Comparison of ENCODE assay signal across 16 cellular contexts in genomic region chr16:4970010-4970409, GRCh38. TPM values are rescaled to one million over a fixed set of nuclear protein-coding genes. Genes with fewer than 3 reads are reported as not detected.
A peak's percentile ranks its signal among the peaks of the same experiment; 100 is the strongest.
DNase-seq lines count a peak whose midpoint lies in the region; ATAC-seq and TF ChIP-seq lines count a peak whose summit lies in the region.
"Had no signal": no experiment of that assay in that cellular context is flagged by ENCODE, and none has a peak within 500 bp of the region (broad histone marks: within the 10 kb centered on the region; RNA-seq: fewer than 3 reads in every experiment).

No MANE protein-coding gene starts in this region.

- H3K9me3 ChIP-seq in IMR-90 (ENCODE audit: control insufficient read depth, insufficient read depth, low read length) (no peaks in the 10 kb centered on the region), PC-9 (ENCODE audit: insufficient read depth, low read depth) (no peaks in the 10 kb centered on the region)
- no peaks in the 10 kb centered on the region for H3K9me3 ChIP-seq in CD4-positive, alpha-beta memory T cell (ENCODE audit: control insufficient read depth in 1 of 2, low read length in 2 of 2)
- H3K9me3 ChIP-seq: SJSA1 had no signal

- intact Hi-C loops in IMR-90 (cut with micrococcal nuclease) (no loop called here), dorsolateral prefrontal cortex (cut with DNase I) (no loop called here), PC-9 (cut with micrococcal nuclease; ENCODE audit: unreplicated experiment) (no loop called here)
- intact Hi-C loops in CD4-positive, alpha-beta memory T cell (cut with micrococcal nuclease): no loop called here

- no peak overlapping the region for H2BK15ac ChIP-seq in IMR-90 (ENCODE audit: low read depth, low read length)

- no peak overlapping the region for H2BK120ac ChIP-seq in IMR-90 (ENCODE audit: low read depth, low read length)

- no peak for TF ChIP-seq RAD21 in IMR-90 (IDR thresholded peaks at IDR 0.05; ENCODE audit: low read length)

- H3K79me1 ChIP-seq in IMR-90 (ENCODE audit: low read depth in 1 of 2, low read length in 2 of 2): no peaks in the 10 kb centered on the region

- no peak overlapping the region for H2BK20ac ChIP-seq in IMR-90 (ENCODE audit: low read depth, low read length)

- H3K27ac Mint-ChIP-seq in neural crest cell (ENCODE audit: unreplicated experiment): peak overlapping the region; percentile 13
- H3K27ac Mint-ChIP-seq in CD4-positive, alpha-beta memory T cell: no peak overlapping the region
- H3K27ac Mint-ChIP-seq: CD4-positive, CD25-positive, alpha-beta regulatory T cell; IgD-negative memory B cell had no signal

- H3K9ac ChIP-seq in IMR-90 (ENCODE audit: low read depth, low read length): no peak overlapping the region

- CTCF ChIA-PET in IMR-90 (lab: Yijun Ruan, JAX) (no interaction called here), PC-9 (lab: Charles Lee) (no interaction called here)
- CTCF ChIA-PET in CD4-positive, alpha-beta memory T cell (lab: Charles Lee; ENCODE audit: partially characterized antibody): no interaction called here

- H3K79me2 ChIP-seq in PC-9 (ENCODE audit: low read depth): no peaks in the 10 kb centered on the region

- peak overlapping the region; percentile 36 for H3K4me3 Mint-ChIP-seq in neural crest cell
- H3K4me3 Mint-ChIP-seq in CD4-positive, alpha-beta memory T cell: no peak overlapping the region
- H3K4me3 Mint-ChIP-seq: CD4-positive, CD25-positive, alpha-beta regulatory T cell; IgD-negative memory B cell had no signal

- H3K4ac ChIP-seq in IMR-90 (ENCODE audit: low read depth, low read length): no peak overlapping the region

- no peak overlapping the region for H3K23ac ChIP-seq in IMR-90 (ENCODE audit: low read depth, low read length)

- in situ Hi-C loops in IMR-90 (cut with MboI; ENCODE audit: low sequenced_read_pairs): loop anchor here (25.0 kb wide), 1 partner anchor 458 kb away; no protein-coding TSS in a partner anchor

- no peaks in the 10 kb centered on the region for H3K9me1 ChIP-seq in IMR-90 (ENCODE audit: insufficient read depth, low read length)

- no peak overlapping the region for H3K18ac ChIP-seq in IMR-90 (ENCODE audit: low read depth, low read length)

- H3K4me1 Mint-ChIP-seq in neural crest cell: peaks cover 48% of the 10 kb centered on the region
- H3K4me1 Mint-ChIP-seq in CD4-positive, alpha-beta memory T cell: no peaks in the 10 kb centered on the region
- H3K4me1 Mint-ChIP-seq: CD4-positive, CD25-positive, alpha-beta regulatory T cell; IgD-negative memory B cell had no signal

- no peak overlapping the region for H2AK5ac ChIP-seq in IMR-90 (ENCODE audit: low read depth, low read length)

- no peak overlapping the region for H4K8ac ChIP-seq in IMR-90 (ENCODE audit: low read depth in 2 of 2, low read length in 2 of 2)

- DNase-seq in IMR-90 (no peak), dorsolateral prefrontal cortex (peak in 1 of 10 donors; percentile 26), neural crest cell (ENCODE audit: low read depth, low spot score) (no peak), PC-9 (no peak)
- DNase-seq in CD4-positive, alpha-beta memory T cell: no peak
- DNase-seq: ACHN; Calu3; CD4-positive, CD25-positive, alpha-beta regulatory T cell; DMS79; NCI-H1417 treated with DMSO at 0.1 percent for 48 hours; NCI-H2029; NCI-H524 treated with DMSO at 0.1 percent for 48 hours had no signal

- dilution Hi-C loops in IMR-90 (cut with HindIII; ENCODE audit: low sequenced_read_pairs, unreplicated experiment): no loop called here

- H3K27ac ChIP-seq in IMR-90 (ENCODE audit: insufficient read depth, low read length) (no peak overlapping the region), dorsolateral prefrontal cortex (peak overlapping the region; percentile 9 to 98 (median 85)), temporal lobe (ENCODE audit: low read depth, low read length) (peak overlapping the region; percentile 84), PC-9 (no peak overlapping the region)
- no peak overlapping the region for H3K27ac ChIP-seq in CD4-positive, alpha-beta memory T cell (ENCODE audit: low read depth, low read length)
- H3K27ac ChIP-seq: SJSA1 had no signal

- H4K91ac ChIP-seq in IMR-90 (ENCODE audit: insufficient read depth, low read depth, low read length): no peak overlapping the region

- H2BK5ac ChIP-seq in IMR-90 (ENCODE audit: low read depth, low read length, poor library complexity, severe bottlenecking): no peak overlapping the region

- H3K14ac ChIP-seq in IMR-90 (replicated peaks; ENCODE audit: low read depth, low read length): no peak overlapping the region

- no peak for TF ChIP-seq CTCF in IMR-90 (conservative IDR thresholded peaks at IDR 0.05; ENCODE audit: low read depth, low read length)
- no peak for TF ChIP-seq CTCF in dorsolateral prefrontal cortex (IDR thresholded peaks at IDR 0.05 in 54 of 56, conservative IDR thresholded peaks at IDR 0.05 in 2 of 56; ENCODE audit: low read depth in 1 of 56, partially characterized antibody in 56 of 56)
- no peak for TF ChIP-seq CTCF in neural crest cell (conservative IDR thresholded peaks at IDR 0.05)
- no peak for TF ChIP-seq CTCF in PC-9 (conservative IDR thresholded peaks at IDR 0.05)

- ATAC-seq in IMR-90 (ENCODE audit: low read depth): no peak
- no peak for ATAC-seq in GM18502 (IDR thresholded peaks at IDR 0.05; ENCODE audit: poor library complexity, unreplicated experiment)

- H3K36me3 ChIP-seq in IMR-90 (ENCODE audit: control insufficient read depth, insufficient read depth, low read length): no peaks in the 10 kb centered on the region
- H3K36me3 ChIP-seq in PC-9 (ENCODE audit: low read depth): no peaks in the 10 kb centered on the region
- H3K36me3 ChIP-seq in CD4-positive, alpha-beta memory T cell (ENCODE audit: insufficient read depth, low read length): no peaks in the 10 kb centered on the region
- H3K36me3 ChIP-seq: SJSA1 had no signal

- H3K4me3 ChIP-seq in IMR-90 (ENCODE audit: insufficient read depth, low read depth, low read length) (no peak overlapping the region), dorsolateral prefrontal cortex (peak overlapping the region in 2 of 59 donors; percentile 16 to 18), PC-9 (no peak overlapping the region)
- no peak overlapping the region for H3K4me3 ChIP-seq in CD4-positive, alpha-beta memory T cell (ENCODE audit: low read length in 2 of 2)
- H3K4me3 ChIP-seq: SJSA1 had no signal

- H2AFZ ChIP-seq in IMR-90 (replicated peaks; ENCODE audit: low read length, poor library complexity) (no peak overlapping the region), PC-9 (no peak overlapping the region)

- no peaks in the 10 kb centered on the region for H4K20me1 ChIP-seq in IMR-90 (ENCODE audit: insufficient read depth, low read length)
- H4K20me1 ChIP-seq in PC-9 (ENCODE audit: insufficient read depth): no peaks in the 10 kb centered on the region

- H3F3A ChIP-seq in PC-9 (ENCODE audit: insufficient read depth, low read depth): no peaks in the 10 kb centered on the region; the same call in none of the 2 replicates

- peak overlapping the region; percentile 13 for H2AK9ac ChIP-seq in IMR-90 (replicated peaks; ENCODE audit: low read depth, low read length, poor library complexity)

- no peaks in the 10 kb centered on the region for H3K4me1 ChIP-seq in IMR-90 (ENCODE audit: control insufficient read depth, insufficient read depth, low read length)
- H3K4me1 ChIP-seq in PC-9 (replicated peaks; ENCODE audit: insufficient read depth): no peaks in the 10 kb centered on the region
- H3K4me1 ChIP-seq in CD4-positive, alpha-beta memory T cell (ENCODE audit: insufficient read depth, low read length): no peaks in the 10 kb centered on the region
- H3K4me1 ChIP-seq: SJSA1 had no signal

- BruUV-seq in IMR-90 (replicated peaks; lab: Mats Ljungman, UMichigan): no TSS peak
- no TSS peak for BruUV-seq in PC-9 (replicated peaks; lab: Mats Ljungman, UMichigan)

- H3K27me3 Mint-ChIP-seq in neural crest cell (ENCODE audit: low read depth): no peaks in the 10 kb centered on the region
- peaks cover 10 to 11% of the 10 kb centered on the region in 2 donors for H3K27me3 Mint-ChIP-seq in CD4-positive, alpha-beta memory T cell

- H3K27me3 ChIP-seq in IMR-90 (ENCODE audit: control insufficient read depth, insufficient read depth, low read length) (peaks cover 3% of the 10 kb centered on the region; the same call in 1 of the 2 replicates), dorsolateral prefrontal cortex (no peaks in the 10 kb centered on the region), PC-9 (ENCODE audit: insufficient read depth, low read depth) (peaks cover 46% of the 10 kb centered on the region)
- no peaks in the 10 kb centered on the region for H3K27me3 ChIP-seq in CD4-positive, alpha-beta memory T cell (ENCODE audit: insufficient read depth, low read length)

- H3K56ac ChIP-seq in IMR-90 (ENCODE audit: extremely low read depth, insufficient read depth, low read length): no peak overlapping the region

- H3K4me2 ChIP-seq in IMR-90 (ENCODE audit: low read depth, low read length): no peak overlapping the region
- H3K4me2 ChIP-seq in PC-9: no peak overlapping the region

- WGBS in IMR-90 (ENCODE audit: extremely low coverage in 2 of 2, insufficient read length in 1 of 2), 2 experiments: 35% methylated on average over 2 of the region's 3 CpGs; no CpG with 5 or more reads in 1 of the 2 experiments

- POLR2A ChIA-PET in IMR-90 (lab: Charles Lee; ENCODE audit: unreplicated experiment): no interaction called here
- POLR2A ChIA-PET in PC-9 (lab: Charles Lee; ENCODE audit: unreplicated experiment): no interaction called here
- POLR2A ChIA-PET in CD4-positive, alpha-beta memory T cell (lab: Charles Lee; ENCODE audit: partially characterized antibody): no interaction called here

- no peak overlapping the region for H4K5ac ChIP-seq in IMR-90 (ENCODE audit: low read depth, low read length)

- no peaks in the 10 kb centered on the region for H3K9me3 Mint-ChIP-seq in neural crest cell
- H3K9me3 Mint-ChIP-seq in CD4-positive, alpha-beta memory T cell: peaks cover 0 to 8% (median 0%) of the 10 kb centered on the region in 8 donors

- H3K36me3 Mint-ChIP-seq in neural crest cell (ENCODE audit: low read depth): no peaks in the 10 kb centered on the region
- H3K36me3 Mint-ChIP-seq in CD4-positive, alpha-beta memory T cell: no peaks in the 10 kb centered on the region
- H3K36me3 Mint-ChIP-seq: CD4-positive, CD25-positive, alpha-beta regulatory T cell; IgD-negative memory B cell had no signal

- H3K9me2 ChIP-seq in PC-9 (ENCODE audit: insufficient read depth): no peaks in the 10 kb centered on the region

- no peak for TF ChIP-seq POLR2A in IMR-90 (IDR thresholded peaks at IDR 0.05; ENCODE audit: low read depth, low read length)

RNA-seq across cellular contexts. Expression of gene SEC14L5, which starts 11.9 kb away (rescaled TPM):
- total RNA-seq in IMR-90 (2012; rRNA removed) (not detected in 2 replicates), dorsolateral prefrontal cortex (100 to 1,000 TPM in 6 of 120 experiments, 10 to 100 TPM in 114; 34.5 to 145 (median 61.7) TPM), neural crest cell (0.68 and 0.98 TPM in 2 replicates), temporal lobe (0.49 TPM), PC-9 (2021) (1.1 and 1.8 TPM in 2 replicates)
- 0.07 TPM in 1 of 2 replicates, not detected in the other for polyA plus RNA-seq in IMR-90 (2012; rRNA removed)
- polyA plus RNA-seq in IMR-90 (2012; cell fraction: cytosol; rRNA removed): 0.01 and 0.02 TPM in 2 replicates
- polyA plus RNA-seq in IMR-90 (2012; cell fraction: nucleus; rRNA removed; ENCODE audit: low replicate concordance): 0.01 and 0.03 TPM in 2 replicates
- total RNA-seq in CD4-positive, alpha-beta memory T cell: not detected
- not detected for polyA plus RNA-seq in CD4-positive, alpha-beta memory T cell
- total RNA-seq: SJSA1 had no signal
- polyA plus RNA-seq: CD4-positive, CD25-positive, alpha-beta regulatory T cell had no signal

RNA-seq across cellular contexts. Expression of gene PPL, which starts 33.1 kb away (rescaled TPM):
- total RNA-seq in IMR-90 (2012; rRNA removed) (0.28 and 0.36 TPM in 2 replicates), dorsolateral prefrontal cortex (10 to 100 TPM in 115 of 120 experiments, 1 to 10 TPM in 5; 6.5 to 31.8 (median 19.5) TPM), neural crest cell (0.16 and 0.26 TPM in 2 replicates), temporal lobe (0.49 TPM), PC-9 (2021) (184 and 187 TPM in 2 replicates)
- polyA plus RNA-seq in IMR-90 (2012; rRNA removed): 0.19 and 0.34 TPM in 2 replicates
- polyA plus RNA-seq in IMR-90 (2012; cell fraction: cytosol; rRNA removed): 0.10 and 0.38 TPM in 2 replicates
- 1.4 and 2.1 TPM in 2 replicates for polyA plus RNA-seq in IMR-90 (2012; cell fraction: nucleus; rRNA removed; ENCODE audit: low replicate concordance)
- total RNA-seq in CD4-positive, alpha-beta memory T cell: not detected
- under 1 TPM in 1 of 2 donors, not detected in 1; 0.39 TPM for polyA plus RNA-seq in CD4-positive, alpha-beta memory T cell
- total RNA-seq: CD4-positive, CD25-positive, alpha-beta regulatory T cell had no signal

Comparison
In these comparisons a context has a peak if more than half of its experiments do, and no peak if none do; other contexts are left out.
1. H3K27ac ChIP-seq: peak in dorsolateral prefrontal cortex (59 of 59) and temporal lobe (single experiment); none in IMR-90 (single experiment), PC-9 (single experiment) and CD4-positive, alpha-beta memory T cell (single experiment).
2. RNA of gene SEC14L5, which starts 11.9 kb away (total RNA-seq): 34.5 to 145 TPM in dorsolateral prefrontal cortex; 1.1 to 1.8 TPM in PC-9, 0.68 to 0.98 TPM in neural crest cell, 0.49 TPM in temporal lobe (single experiment), not detected in IMR-90 and not detected in CD4-positive, alpha-beta memory T cell; every median in the first group is over 10 times any median in the second.